ENCODE assay signal across 33 cellular contexts in the genomic region with DNA sequence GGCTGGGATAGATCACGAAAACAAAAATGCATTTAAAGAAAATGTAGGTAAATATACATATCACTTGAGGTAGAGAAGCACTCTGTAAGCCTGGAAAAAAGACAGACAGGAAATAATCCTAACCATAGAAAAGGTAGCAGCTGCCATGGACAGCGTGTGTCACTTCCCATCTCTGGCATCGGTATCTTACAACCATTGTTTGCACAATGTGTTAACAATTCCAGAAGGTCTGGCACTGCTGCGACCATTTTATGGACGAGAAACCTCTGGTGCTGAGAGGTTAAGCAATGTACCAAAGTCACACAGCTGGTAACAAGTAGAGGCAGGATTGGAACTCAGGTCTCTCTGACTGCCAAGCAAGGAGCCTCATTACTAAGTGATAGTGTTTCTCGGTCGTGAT. TPM values are rescaled to one million over a fixed set of nuclear protein-coding genes. Genes with fewer than 3 reads are reported as not detected.
DNase-seq lines count a peak whose midpoint lies in the region; ATAC-seq, FAIRE-seq and TF ChIP-seq lines count a peak whose summit lies in the region.
"Had no signal": no experiment of that assay in that cellular context is flagged by ENCODE, and none has a peak within 500 bp of the region (broad histone marks: within the 10 kb centered on the region; RNA-seq: fewer than 3 reads in every experiment).

No MANE protein-coding gene starts in this region.

- H3K36me3 Mint-ChIP-seq in astrocyte (ENCODE audit: low read depth, unreplicated experiment) (no peaks in the 10 kb centered on the region), progenitor cell of endocrine pancreas (ENCODE audit: insufficient read depth) (no peaks in the 10 kb centered on the region)
- H3K36me3 Mint-ChIP-seq: CD4-positive, alpha-beta memory T cell had no signal

- peaks cover 13% of the 10 kb centered on the region for H3K4me1 ChIP-seq in astrocyte (ENCODE audit: insufficient read depth, low read length)
- H3K4me1 ChIP-seq: breast epithelium had no signal

- DNase-seq in NCI-H2029 (lab: John Stamatoyannopoulos, UW), result peak; percentile 20
- DNase-seq in NCI-H2029 treated with DMSO at 0.1 percent for 48 hours (lab: John Stamatoyannopoulos, UW), result no peak
- DNase-seq in LHCN-M2 (ENCODE audit: low read depth), result peak; percentile 55
- no peak for DNase-seq in astrocyte (ENCODE audit: low read depth)
- peak; percentile 18 for DNase-seq in retina
- no peak for DNase-seq in D721Med (ENCODE audit: insufficient read length, low spot score)
- DNase-seq in progenitor cell of endocrine pancreas (ENCODE audit: low spot score, unreplicated experiment), result no peak
- DNase-seq: activated CD4-positive, alpha-beta T cell treated with anti-CD3 and anti-CD28 coated beads for 48 hours; activated naive CD4-positive, alpha-beta T cell; activated T-cell treated with anti-CD3 and anti-CD28 coated beads, Interleukin-2, amount 50 U/mL, for 24 hours; AML-193; CD4-positive, alpha-beta memory T cell; DND-41; effector memory CD8-positive, alpha-beta T cell; esophagus squamous epithelium; islet precursor cell; NCI-H1105 treated with DMSO at 0.1 percent for 48 hours; NCI-H2081; SK-N-SH; upper lobe of left lung had no signal

- H3K4me1 Mint-ChIP-seq in astrocyte (ENCODE audit: low read depth, unreplicated experiment), result peaks cover 17% of the 10 kb centered on the region
- H3K4me1 Mint-ChIP-seq in progenitor cell of endocrine pancreas (ENCODE audit: low read depth), result peaks cover 4% of the 10 kb centered on the region
- H3K4me1 Mint-ChIP-seq: CD4-positive, alpha-beta memory T cell had no signal

- H3K27me3 Mint-ChIP-seq in astrocyte (ENCODE audit: low read depth, unreplicated experiment), result peaks cover 20% of the 10 kb centered on the region
- H3K27me3 Mint-ChIP-seq in progenitor cell of endocrine pancreas, result peaks cover 20% of the 10 kb centered on the region

- FAIRE-seq in astrocyte (lab: Jason Lieb, UNC), result no peak
- FAIRE-seq in D721Med (lab: Jason Lieb, UNC), result no peak
- FAIRE-seq: colon, GM12891 had no signal

- H2AFZ ChIP-seq in astrocyte (ENCODE audit: low read depth, low read length), result no peak overlapping the region

- no peak for ATAC-seq in HG03520 (IDR thresholded peaks at IDR 0.05; ENCODE audit: unreplicated experiment)
- ATAC-seq: effector memory CD8-positive, alpha-beta T cell had no signal

- no peaks in the 10 kb centered on the region for H3K9me3 ChIP-seq in astrocyte (ENCODE audit: insufficient read depth, low read depth, low read length)
- H3K9me3 ChIP-seq: esophagus squamous epithelium, SK-N-SH had no signal

- H3K4me2 ChIP-seq in astrocyte (ENCODE audit: low read length), result peak overlapping the region; percentile 4
- H3K4me2 ChIP-seq: SK-N-SH had no signal

- peak overlapping the region; percentile 12 for H3K27ac Mint-ChIP-seq in astrocyte (ENCODE audit: unreplicated experiment)
- H3K27ac Mint-ChIP-seq in progenitor cell of endocrine pancreas, result no peak overlapping the region
- H3K27ac Mint-ChIP-seq: activated T-cell treated with anti-CD3 and anti-CD28 coated beads, Interleukin-2, amount 50 U/mL, for 24 hours; CD4-positive, alpha-beta memory T cell; effector memory CD8-positive, alpha-beta T cell; nephron progenitor cell; T-helper 2 cell treated with Interferon-gamma antibody and Interleukin-4, amounts not matched to agents 5 μg/mL and 100 μg/mL, for 36 hours had no signal

- H3K27ac ChIP-seq in astrocyte (ENCODE audit: low read depth, low read length), result no peak overlapping the region
- H3K27ac ChIP-seq: 22Rv1, breast epithelium, esophagus squamous epithelium, HL-60, upper lobe of left lung had no signal

- no peaks in the 10 kb centered on the region for H3K36me3 ChIP-seq in astrocyte (ENCODE audit: insufficient read depth, low read length)
- H3K36me3 ChIP-seq: breast epithelium, esophagus squamous epithelium, upper lobe of left lung had no signal

- no peak overlapping the region for H3K9ac ChIP-seq in astrocyte (ENCODE audit: low read length)
- H3K9ac ChIP-seq: SK-N-SH had no signal

- H3K9me3 Mint-ChIP-seq in astrocyte (ENCODE audit: unreplicated experiment), result peaks cover 2% of the 10 kb centered on the region
- H3K9me3 Mint-ChIP-seq in progenitor cell of endocrine pancreas (ENCODE audit: low read depth), result peaks cover 8% of the 10 kb centered on the region
- H3K9me3 Mint-ChIP-seq: T-helper 2 cell treated with Interferon-gamma antibody and Interleukin-4, amounts not matched to agents 5 μg/mL and 100 μg/mL, for 36 hours had no signal

- no peaks in the 10 kb centered on the region for H4K20me1 ChIP-seq in astrocyte (ENCODE audit: insufficient read depth, low read length)

- no peaks in the 10 kb centered on the region for H3K79me2 ChIP-seq in astrocyte (ENCODE audit: insufficient read depth, low read length)

- H3K4me3 Mint-ChIP-seq in astrocyte (ENCODE audit: unreplicated experiment) (peak overlapping the region; percentile 22), progenitor cell of endocrine pancreas (ENCODE audit: low read depth) (no peak overlapping the region)
- H3K4me3 Mint-ChIP-seq: activated T-cell treated with anti-CD3 and anti-CD28 coated beads, Interleukin-2, amount 50 U/mL, for 24 hours; CD4-positive, alpha-beta memory T cell; effector memory CD8-positive, alpha-beta T cell; nephron progenitor cell; T-helper 2 cell treated with Interferon-gamma antibody and Interleukin-4, amounts not matched to agents 5 μg/mL and 100 μg/mL, for 36 hours had no signal

- H3K4me3 ChIP-seq in astrocyte (ENCODE audit: insufficient read depth, low read depth, low read length), result no peak overlapping the region
- H3K4me3 ChIP-seq: breast epithelium, esophagus squamous epithelium, upper lobe of left lung had no signal

- H3K27me3 ChIP-seq in astrocyte (ENCODE audit: insufficient read depth, low read length), result peaks cover 14% of the 10 kb centered on the region

- TF ChIP-seq CTCF in astrocyte (IDR thresholded peaks at IDR 0.05; ENCODE audit: insufficient read depth, low read depth, low read length), result no peak
- TF ChIP-seq CTCF in D721Med (IDR thresholded peaks at IDR 0.05; ENCODE audit: insufficient read depth, missing control alignments), result no peak
- no peak for TF ChIP-seq CTCF in progenitor cell of endocrine pancreas (IDR thresholded peaks at IDR 0.05; ENCODE audit: unreplicated experiment)

RNA-seq across cellular contexts. Expression of a gene that starts 1.7 kb away (rescaled TPM):
- total RNA-seq in LHCN-M2 (2014; rRNA removed), result not detected in 2 replicates
- not detected for polyA plus RNA-seq in LHCN-M2 (2012)
- 0.22 and 0.34 TPM in 2 replicates for total RNA-seq in astrocyte
- total RNA-seq in progenitor cell of endocrine pancreas, result 2.6 and 2.7 TPM in 2 replicates
- total RNA-seq: activated CD8-positive, alpha-beta memory T cell treated with anti-CD3 and anti-CD28 coated beads for 36 hours; breast epithelium; CD4-positive, alpha-beta memory T cell; esophagus squamous epithelium; glomerular endothelial cell; liver; mononuclear cell; skeletal muscle tissue; upper lobe of left lung had no signal
- polyA plus RNA-seq: CD4-positive, alpha-beta memory T cell; liver; SK-N-SH had no signal

Comparison
In these comparisons a context has a peak if more than half of its experiments do, and no peak if none do; other contexts are left out.
1. DNase-seq: peak in NCI-H2029 (single experiment), LHCN-M2 (single experiment) and retina (single experiment); none in NCI-H2029 treated with DMSO at 0.1 percent for 48 hours (single experiment), astrocyte (single experiment), D721Med (single experiment) and progenitor cell of endocrine pancreas (single experiment).